ENCODE assay signal across 20 cellular contexts in genomic region chr18:25724121-25724520, GRCh38.
A peak's percentile ranks its signal among the peaks of the same experiment; 100 is the strongest.
DNase-seq lines count a peak whose midpoint lies in the region; ATAC-seq and TF ChIP-seq lines count a peak whose summit lies in the region.
"Had no signal": no experiment of that assay in that cellular context is flagged by ENCODE, and none has a peak within 500 bp of the region (broad histone marks: within the 10 kb centered on the region; RNA-seq: fewer than 3 reads in every experiment).

No MANE protein-coding gene starts in this region.

- no TSS peak for BruUV-seq in Caco-2 (replicated peaks; lab: Mats Ljungman, UMichigan)

- H3K4me3 Mint-ChIP-seq in natural killer cell (peak overlapping the region; percentile 72), Caco-2 (ENCODE audit: unreplicated experiment) (no peak overlapping the region)
- no peak overlapping the region for H3K4me3 Mint-ChIP-seq in stimulated activated effector memory CD8-positive, alpha-beta T cell treated with anti-CD3 and anti-CD28 coated beads, Interleukin-12 subunit alpha, Interleukin-12 subunit beta, amount 100 ng/mL, for 72 hours
- H3K4me3 Mint-ChIP-seq: CD4-positive, alpha-beta T cell; GM23338 had no signal

- intact Hi-C loops in natural killer cell (cut with micrococcal nuclease): no loop called here
- intact Hi-C loops in Caco-2 (cut with micrococcal nuclease; ENCODE audit: unreplicated experiment): no loop called here

- no peaks in the 10 kb centered on the region for H3K36me3 Mint-ChIP-seq in natural killer cell
- no peaks in the 10 kb centered on the region for H3K36me3 Mint-ChIP-seq in stimulated activated effector memory CD8-positive, alpha-beta T cell treated with anti-CD3 and anti-CD28 coated beads, Interleukin-12 subunit alpha, Interleukin-12 subunit beta, amount 100 ng/mL, for 72 hours
- no peaks in the 10 kb centered on the region for H3K36me3 Mint-ChIP-seq in Caco-2 (ENCODE audit: insufficient read depth, unreplicated experiment)

- ATAC-seq in natural killer cell: peak in 2 of 3 donors; percentile 22 to 71
- ATAC-seq in stimulated activated effector memory CD8-positive, alpha-beta T cell treated with anti-CD3 and anti-CD28 coated beads, Interleukin-12 subunit alpha, Interleukin-12 subunit beta, amount 100 ng/mL, for 72 hours: peak; percentile 54
- ATAC-seq: A549, GM23338, Panc1 had no signal

- no peaks in the 10 kb centered on the region for H3K27me3 ChIP-seq in Caco-2 (replicated peaks; ENCODE audit: control insufficient read depth, insufficient read depth, low read length)
- H3K27me3 ChIP-seq: BE2C, SJSA1 had no signal

- in situ Hi-C loops in Caki2 (cut with HindIII; ENCODE audit: low pct_unique_long_range_greater_than_20kb, low sequenced_read_pairs): no loop called here

- TF ChIP-seq CTCF in epithelial cell of proximal tubule (conservative IDR thresholded peaks at IDR 0.05; ENCODE audit: low read depth, low read length) (no peak), natural killer cell (IDR thresholded peaks at IDR 0.05) (no peak), Caco-2 (IDR thresholded peaks at IDR 0.05; ENCODE audit: insufficient read depth in 1 of 2, low read depth in 1 of 2, low read length in 1 of 2, severe bottlenecking in 1 of 2, unreplicated experiment in 1 of 2) (no peak)

- peak overlapping the region; percentile 19 to 86 for H3K27ac Mint-ChIP-seq in natural killer cell
- no peak overlapping the region for H3K27ac Mint-ChIP-seq in stimulated activated effector memory CD8-positive, alpha-beta T cell treated with anti-CD3 and anti-CD28 coated beads, Interleukin-12 subunit alpha, Interleukin-12 subunit beta, amount 100 ng/mL, for 72 hours
- no peak overlapping the region for H3K27ac Mint-ChIP-seq in Caco-2 (ENCODE audit: unreplicated experiment)
- H3K27ac Mint-ChIP-seq: CD4-positive, alpha-beta T cell; GM23338 had no signal

- H3K27me3 Mint-ChIP-seq in natural killer cell (ENCODE audit: low read depth in 2 of 2) (no peaks in the 10 kb centered on the region), Caco-2 (ENCODE audit: insufficient read depth, unreplicated experiment) (no peaks in the 10 kb centered on the region)

- H3K4me3 ChIP-seq in epithelial cell of proximal tubule (ENCODE audit: low read depth, low read length) (no peak overlapping the region), Caco-2 (ENCODE audit: low read depth, low read length) (no peak overlapping the region)
- H3K4me3 ChIP-seq: A549, GM23338, HAP-1, SJSA1 had no signal

- POLR2A ChIA-PET in Caco-2 (lab: Charles Lee): no interaction called here

- no peaks in the 10 kb centered on the region for H3K4me1 ChIP-seq in Caco-2
- H3K4me1 ChIP-seq: A549, BE2C, HAP-1 had no signal

- no peaks in the 10 kb centered on the region for H3K9me3 ChIP-seq in Caco-2
- H3K9me3 ChIP-seq: A549, BE2C, HAP-1, SJSA1 had no signal

- no peaks in the 10 kb centered on the region for H3K36me3 ChIP-seq in Caco-2 (ENCODE audit: control insufficient read depth, insufficient read depth, low read length)
- H3K36me3 ChIP-seq: BE2C, HAP-1, SJSA1 had no signal

- CTCF ChIA-PET in Caco-2 (lab: Charles Lee): no interaction called here

- H3K9me3 Mint-ChIP-seq in natural killer cell (peaks cover 0 to 2% of the 10 kb centered on the region in 2 donors), Caco-2 (ENCODE audit: unreplicated experiment) (no peaks in the 10 kb centered on the region)
- peaks cover 8% of the 10 kb centered on the region for H3K9me3 Mint-ChIP-seq in stimulated activated effector memory CD8-positive, alpha-beta T cell treated with anti-CD3 and anti-CD28 coated beads, Interleukin-12 subunit alpha, Interleukin-12 subunit beta, amount 100 ng/mL, for 72 hours

- H3K4me1 Mint-ChIP-seq in natural killer cell (peaks cover 39 to 60% of the 10 kb centered on the region in 2 donors), Caco-2 (ENCODE audit: low read depth, unreplicated experiment) (no peaks in the 10 kb centered on the region)
- H3K4me1 Mint-ChIP-seq in stimulated activated effector memory CD8-positive, alpha-beta T cell treated with anti-CD3 and anti-CD28 coated beads, Interleukin-12 subunit alpha, Interleukin-12 subunit beta, amount 100 ng/mL, for 72 hours: peaks cover 7% of the 10 kb centered on the region

- peak; percentile 34 for DNase-seq in Caki2 (ENCODE audit: low read depth)
- DNase-seq in epithelial cell of proximal tubule (ENCODE audit: low read depth): peak; percentile 25
- DNase-seq in natural killer cell: no peak
- DNase-seq in stimulated activated effector memory CD8-positive, alpha-beta T cell treated with anti-CD3 and anti-CD28 coated beads, Interleukin-12 subunit alpha, Interleukin-12 subunit beta, amount 100 ng/mL, for 72 hours (ENCODE audit: low spot score in 2 of 2): no peak
- DNase-seq in NCI-H510A treated with DMSO at 0.1 percent for 48 hours (lab: John Stamatoyannopoulos, UW): no peak
- DNase-seq in Caco-2: no peak
- DNase-seq in LoVo (ENCODE audit: low spot score): no peak
- DNase-seq: BE2C; CD4-positive, alpha-beta T cell; COR-L47; KBM-7; NCI-H1092 treated with DMSO at 0.1 percent for 48 hours; NCI-H1436 treated with DMSO at 0.1 percent for 48 hours; NCI-H1930; NCI-H748 treated with DMSO at 0.1 percent for 48 hours had no signal

Comparison
In these comparisons a context has a peak if more than half of its experiments do, and no peak if none do; other contexts are left out.
1. DNase-seq: peak in Caki2 (single experiment) and epithelial cell of proximal tubule (single experiment); none in natural killer cell (single experiment), stimulated activated effector memory CD8-positive, alpha-beta T cell treated with anti-CD3 and anti-CD28 coated beads, Interleukin-12 subunit alpha, Interleukin-12 subunit beta, amount 100 ng/mL, for 72 hours (0 of 2), NCI-H510A treated with DMSO at 0.1 percent for 48 hours (single experiment), Caco-2 (0 of 2) and LoVo (single experiment).
2. H3K27ac Mint-ChIP-seq: peak in natural killer cell (2 of 2); none in stimulated activated effector memory CD8-positive, alpha-beta T cell treated with anti-CD3 and anti-CD28 coated beads, Interleukin-12 subunit alpha, Interleukin-12 subunit beta, amount 100 ng/mL, for 72 hours (single experiment) and Caco-2 (single experiment).